In the genomic region with DNA sequence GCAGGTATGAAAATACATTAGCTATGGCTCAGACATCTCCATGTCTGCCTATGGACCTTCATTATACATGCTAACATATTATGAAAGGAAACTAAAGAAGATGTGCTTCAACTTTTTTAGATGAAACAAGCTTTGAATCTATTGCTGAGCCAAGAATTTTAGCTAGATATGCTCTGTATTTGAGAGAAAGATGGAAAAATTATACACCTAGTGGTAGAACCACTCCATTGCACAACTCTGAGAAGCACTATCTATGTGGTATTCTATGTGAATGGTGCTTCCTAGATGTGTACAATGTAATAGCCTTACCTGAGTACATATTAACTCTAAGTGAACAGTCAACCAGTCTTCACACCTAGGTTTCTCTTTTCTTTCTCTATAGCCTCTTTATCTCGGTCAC, we compare ENCODE assay signal across 1 cellular context.
TF ChIP-seq lines count a peak whose summit lies in the region.

No MANE protein-coding gene starts in this region.

TF ChIP-seq in GM12878, 131 proteins besides CTCF, POLR2A, EP300 and RAD21:
- TF ChIP-seq NFXL1 (IDR thresholded peaks at IDR 0.05; ENCODE audit: borderline replicate concordance), result no peak
- no peak for TF ChIP-seq RUNX3 (IDR thresholded peaks at IDR 0.05; ENCODE audit: low read length)
- TF ChIP-seq PAX5 (IDR thresholded peaks at IDR 0.05; ENCODE audit: borderline replicate concordance, low read depth, low read length), result no peak
- TF ChIP-seq TCF3 (IDR thresholded peaks at IDR 0.05; ENCODE audit: borderline replicate concordance, insufficient read depth, low read depth, low read length), result no peak
- TF ChIP-seq TCF12 (IDR thresholded peaks at IDR 0.05; ENCODE audit: low read depth, low read length), result no peak
- TF ChIP-seq, protein P1, sequence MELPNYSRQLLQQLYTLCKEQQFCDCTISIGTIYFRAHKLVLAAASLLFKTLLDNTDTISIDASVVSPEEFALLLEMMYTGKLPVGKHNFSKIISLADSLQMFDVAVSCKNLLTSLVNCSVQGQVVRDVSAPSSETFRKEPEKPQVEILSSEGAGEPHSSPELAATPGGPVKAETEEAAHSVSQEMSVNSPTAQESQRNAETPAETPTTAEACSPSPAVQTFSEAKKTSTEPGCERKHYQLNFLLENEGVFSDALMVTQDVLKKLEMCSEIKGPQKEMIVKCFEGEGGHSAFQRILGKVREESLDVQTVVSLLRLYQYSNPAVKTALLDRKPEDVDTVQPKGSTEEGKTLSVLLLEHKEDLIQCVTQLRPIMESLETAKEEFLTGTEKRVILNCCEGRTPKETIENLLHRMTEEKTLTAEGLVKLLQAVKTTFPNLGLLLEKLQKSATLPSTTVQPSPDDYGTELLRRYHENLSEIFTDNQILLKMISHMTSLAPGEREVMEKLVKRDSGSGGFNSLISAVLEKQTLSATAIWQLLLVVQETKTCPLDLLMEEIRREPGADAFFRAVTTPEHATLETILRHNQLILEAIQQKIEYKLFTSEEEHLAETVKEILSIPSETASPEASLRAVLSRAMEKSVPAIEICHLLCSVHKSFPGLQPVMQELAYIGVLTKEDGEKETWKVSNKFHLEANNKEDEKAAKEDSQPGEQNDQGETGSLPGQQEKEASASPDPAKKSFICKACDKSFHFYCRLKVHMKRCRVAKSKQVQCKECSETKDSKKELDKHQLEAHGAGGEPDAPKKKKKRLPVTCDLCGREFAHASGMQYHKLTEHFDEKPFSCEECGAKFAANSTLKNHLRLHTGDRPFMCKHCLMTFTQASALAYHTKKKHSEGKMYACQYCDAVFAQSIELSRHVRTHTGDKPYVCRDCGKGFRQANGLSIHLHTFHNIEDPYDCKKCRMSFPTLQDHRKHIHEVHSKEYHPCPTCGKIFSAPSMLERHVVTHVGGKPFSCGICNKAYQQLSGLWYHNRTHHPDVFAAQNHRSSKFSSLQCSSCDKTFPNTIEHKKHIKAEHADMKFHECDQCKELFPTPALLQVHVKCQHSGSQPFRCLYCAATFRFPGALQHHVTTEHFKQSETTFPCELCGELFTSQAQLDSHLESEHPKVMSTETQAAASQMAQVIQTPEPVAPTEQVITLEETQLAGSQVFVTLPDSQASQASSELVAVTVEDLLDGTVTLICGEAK (IDR thresholded peaks at IDR 0.05; ENCODE audit: borderline replicate concordance), result no peak
- TF ChIP-seq FOXM1 (IDR thresholded peaks at IDR 0.05; ENCODE audit: low read depth, low read length), result no peak
- TF ChIP-seq POLR2AphosphoS2 (IDR thresholded peaks at IDR 0.05; ENCODE audit: low read depth, low read length), result no peak
- TF ChIP-seq HCFC1 (IDR thresholded peaks at IDR 0.05; ENCODE audit: low read length), result no peak
- no peak for TF ChIP-seq ZNF384 (IDR thresholded peaks at IDR 0.05; ENCODE audit: borderline replicate concordance, low read depth, low read length)
- TF ChIP-seq SKIL (IDR thresholded peaks at IDR 0.05; ENCODE audit: low read depth, poor library complexity, severe bottlenecking), result no peak
